ENCODE assay signal across 21 cellular contexts in genomic region chr10:128051548-128051947, GRCh38.
DNase-seq lines count a peak whose midpoint lies in the region; ATAC-seq and TF ChIP-seq lines count a peak whose summit lies in the region.
"Had no signal": no experiment of that assay in that cellular context is flagged by ENCODE, and none has a peak within 500 bp of the region (broad histone marks: within the 10 kb centered on the region; RNA-seq: fewer than 3 reads in every experiment).

No MANE protein-coding gene starts in this region.

- peaks cover 64% of the 10 kb centered on the region for H4K20me1 ChIP-seq in BLaER1
- peaks cover 5% of the 10 kb centered on the region for H4K20me1 ChIP-seq in Loucy (ENCODE audit: insufficient read depth, low read length, poor library complexity, severe bottlenecking)

- H3K9me3 ChIP-seq in BLaER1: no peaks in the 10 kb centered on the region
- H3K9me3 ChIP-seq in Loucy (ENCODE audit: insufficient read depth, low read depth, low read length): no peaks in the 10 kb centered on the region
- no peaks in the 10 kb centered on the region for H3K9me3 ChIP-seq in mucosa of rectum (ENCODE audit: control insufficient read depth in 2 of 2, low read length in 2 of 2)
- H3K9me3 ChIP-seq: gastrocnemius medialis, mucosa of descending colon, thoracic aorta had no signal

- no peaks in the 10 kb centered on the region for H3K9me2 ChIP-seq in Loucy (replicated peaks; ENCODE audit: low read depth, low read length)

- no peak overlapping the region; the same call in 1 of the 2 replicates for H3K4me3 ChIP-seq in BLaER1
- H3K4me3 ChIP-seq in Loucy (ENCODE audit: low read length, poor library complexity, severe bottlenecking): no peak overlapping the region
- peak overlapping the region in 1 of 2 donors; percentile 7 for H3K4me3 ChIP-seq in mucosa of rectum (ENCODE audit: low read length in 2 of 2)
- H3K4me3 ChIP-seq: gastrocnemius medialis, mucosa of descending colon, thoracic aorta had no signal

- H3K27me3 ChIP-seq in BLaER1 (no peaks in the 10 kb centered on the region), Loucy (ENCODE audit: insufficient read depth, low read length, poor library complexity, severe bottlenecking) (no peaks in the 10 kb centered on the region), mucosa of rectum (ENCODE audit: control insufficient read depth in 2 of 2, insufficient read depth in 2 of 2, low read length in 2 of 2) (no peaks in the 10 kb centered on the region)
- H3K27me3 ChIP-seq: brain microvascular endothelial cell, gastrocnemius medialis had no signal

- peaks cover 72% of the 10 kb centered on the region for H3K36me3 ChIP-seq in BLaER1
- peaks cover 20% of the 10 kb centered on the region; the same call in 1 of the 2 replicates for H3K36me3 ChIP-seq in Loucy (ENCODE audit: insufficient read depth, low read length)
- peaks cover 31 to 36% of the 10 kb centered on the region in 2 donors for H3K36me3 ChIP-seq in mucosa of rectum (ENCODE audit: control insufficient read depth in 2 of 2, insufficient read depth in 2 of 2, low read length in 2 of 2)
- H3K36me3 ChIP-seq: gastrocnemius medialis had no signal

- peak overlapping the region; percentile 48; the same call in 1 of the 2 replicates for H3K9ac ChIP-seq in BLaER1
- no peak overlapping the region for H3K9ac ChIP-seq in Loucy (ENCODE audit: low read depth, low read length, poor library complexity, severe bottlenecking)
- no peak overlapping the region for H3K9ac ChIP-seq in mucosa of rectum (ENCODE audit: low read depth in 1 of 2, low read length in 2 of 2)

- TF ChIP-seq CTCF in Loucy (conservative IDR thresholded peaks at IDR 0.05; ENCODE audit: low read length): peak; percentile 39

- H3K4me2 ChIP-seq in BLaER1: peak overlapping the region; percentile 93
- peak overlapping the region; percentile 60 for H3K4me2 ChIP-seq in Loucy (ENCODE audit: low read depth, low read length, poor library complexity, severe bottlenecking)

- H3K79me2 ChIP-seq in Loucy (ENCODE audit: insufficient read depth, low read length): peaks cover 52% of the 10 kb centered on the region

- H3K27ac ChIP-seq in BLaER1 (peak overlapping the region; percentile 54), mucosa of rectum (ENCODE audit: low read depth in 2 of 2, low read length in 2 of 2) (peak overlapping the region; percentile 22 to 32)
- H3K27ac ChIP-seq: brain microvascular endothelial cell, thoracic aorta had no signal

- H3K9me3 Mint-ChIP-seq in effector memory CD8-positive, alpha-beta T cell: no peaks in the 10 kb centered on the region
- H3K9me3 Mint-ChIP-seq: activated naive CD8-positive, alpha-beta T cell treated with anti-CD3 and anti-CD28 coated beads, Interleukin-2, amount 50 U/mL, for 24 hours; IgD-negative memory B cell had no signal

- H3K27ac Mint-ChIP-seq in effector memory CD8-positive, alpha-beta T cell: peak overlapping the region; percentile 99

- no peaks in the 10 kb centered on the region for H3F3A ChIP-seq in Loucy (ENCODE audit: low read depth)

- ATAC-seq in effector memory CD8-positive, alpha-beta T cell (replicated peaks): no peak
- ATAC-seq in HG03354 (IDR thresholded peaks at IDR 0.05; ENCODE audit: poor library complexity, severe bottlenecking, unreplicated experiment) (no peak), GM19467 (IDR thresholded peaks at IDR 0.05; ENCODE audit: unreplicated experiment) (no peak)
- ATAC-seq: activated naive CD8-positive, alpha-beta T cell treated with anti-CD3 and anti-CD28 coated beads, Interleukin-2, amount 50 U/mL, for 24 hours; mucosa of descending colon had no signal

- H2AFZ ChIP-seq in Loucy (ENCODE audit: low read length): no peak overlapping the region

- H3K4me1 Mint-ChIP-seq in effector memory CD8-positive, alpha-beta T cell (ENCODE audit: low read depth in 2 of 2): peaks cover 47 to 59% of the 10 kb centered on the region in 2 donors

- H3K4me1 ChIP-seq in BLaER1: peaks cover 79% of the 10 kb centered on the region
- H3K4me1 ChIP-seq in Loucy (ENCODE audit: insufficient read depth, low read length, poor library complexity, severe bottlenecking): peaks cover 46% of the 10 kb centered on the region
- peaks cover 11 to 13% of the 10 kb centered on the region in 2 donors for H3K4me1 ChIP-seq in mucosa of rectum (ENCODE audit: control insufficient read depth in 2 of 2, insufficient read depth in 2 of 2, low read length in 2 of 2)
- H3K4me1 ChIP-seq: gastrocnemius medialis had no signal

- no peak for DNase-seq in effector memory CD8-positive, alpha-beta T cell
- DNase-seq in activated CD4-positive, CD25-positive, alpha-beta regulatory T cell treated with anti-CD3 and anti-CD28 coated beads, Interleukin-2, amount 50 U/mL, for 72 hours: no peak
- no peak for DNase-seq in NCI-H524 treated with DMSO at 0.1 percent for 48 hours (lab: John Stamatoyannopoulos, UW)
- DNase-seq: activated CD4-positive, alpha-beta T cell treated with anti-CD3 and anti-CD28 coated beads, Interleukin-2, amount 50 U/mL, for 4 hours; activated naive CD8-positive, alpha-beta T cell treated with anti-CD3 and anti-CD28 coated beads, Interleukin-2, amount 50 U/mL, for 24 hours; activated T-cell treated with anti-CD3 and anti-CD28 coated beads, Interleukin-2, amount 50 U/mL, for 48 hours; brain microvascular endothelial cell; dermis blood vessel endothelial cell; DND-41; erythroblast; mucosa of descending colon; NCI-H2081 treated with DMSO at 0.1 percent for 48 hours; NCI-H510A treated with DMSO at 0.1 percent for 48 hours had no signal

- H3K36me3 Mint-ChIP-seq in effector memory CD8-positive, alpha-beta T cell (ENCODE audit: insufficient read depth): peaks cover 75% of the 10 kb centered on the region

- H3K4me3 Mint-ChIP-seq in effector memory CD8-positive, alpha-beta T cell: peak overlapping the region; percentile 27 to 87
- H3K4me3 Mint-ChIP-seq: activated naive CD8-positive, alpha-beta T cell treated with anti-CD3 and anti-CD28 coated beads, Interleukin-2, amount 50 U/mL, for 24 hours; IgD-negative memory B cell had no signal

- no peaks in the 10 kb centered on the region for H3K27me3 Mint-ChIP-seq in effector memory CD8-positive, alpha-beta T cell
- H3K27me3 Mint-ChIP-seq: activated naive CD8-positive, alpha-beta T cell treated with anti-CD3 and anti-CD28 coated beads, Interleukin-2, amount 50 U/mL, for 24 hours; IgD-negative memory B cell had no signal
